ENCODE assay signal across 1 cellular context in the genomic region with DNA sequence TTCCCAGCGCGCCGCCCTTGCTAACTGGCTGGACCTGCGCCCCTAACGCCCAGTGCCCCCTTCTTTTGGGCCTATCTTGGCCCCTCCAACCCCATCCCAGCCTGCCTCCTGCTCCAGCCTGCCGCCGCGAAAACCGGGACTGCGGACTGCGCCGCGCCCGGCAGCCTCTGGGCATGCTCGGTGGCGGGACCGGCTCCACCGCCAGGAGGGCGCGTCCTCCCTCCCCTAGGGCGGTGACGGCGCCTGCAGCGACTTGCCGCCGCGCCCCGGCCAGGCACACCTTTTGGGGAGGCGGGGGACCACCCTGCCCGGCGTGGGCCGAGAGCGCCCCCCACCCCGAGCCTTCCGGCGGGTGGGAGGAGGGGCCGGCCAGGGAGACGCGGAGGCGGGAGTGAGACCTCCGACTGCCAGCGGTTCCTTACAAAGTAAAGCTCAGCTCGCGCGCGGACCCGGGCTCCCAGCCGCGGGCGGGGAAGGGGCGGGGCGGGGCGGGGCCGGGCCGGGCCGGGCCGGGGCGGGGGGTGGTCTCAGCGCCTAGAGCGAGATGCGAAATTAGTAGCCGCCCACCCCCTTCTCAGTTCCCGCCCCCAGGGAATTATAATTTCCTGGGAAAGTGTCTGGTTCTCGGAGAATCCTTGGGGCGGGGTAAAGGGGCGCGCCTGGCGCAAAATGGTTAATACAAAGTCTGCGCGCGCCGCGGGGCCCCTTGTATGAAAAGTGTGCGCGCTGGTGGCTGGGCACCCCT.
A peak's percentile ranks its signal among the peaks of the same experiment; 100 is the strongest.
TF ChIP-seq lines count a peak whose summit lies in the region.

No MANE protein-coding gene starts in this region.

TF ChIP-seq in HEK293, 187 proteins besides CTCF, POLR2A, EP300 and RAD21 (continued from another document and continues in another):
- TF ChIP-seq, protein P1, sequence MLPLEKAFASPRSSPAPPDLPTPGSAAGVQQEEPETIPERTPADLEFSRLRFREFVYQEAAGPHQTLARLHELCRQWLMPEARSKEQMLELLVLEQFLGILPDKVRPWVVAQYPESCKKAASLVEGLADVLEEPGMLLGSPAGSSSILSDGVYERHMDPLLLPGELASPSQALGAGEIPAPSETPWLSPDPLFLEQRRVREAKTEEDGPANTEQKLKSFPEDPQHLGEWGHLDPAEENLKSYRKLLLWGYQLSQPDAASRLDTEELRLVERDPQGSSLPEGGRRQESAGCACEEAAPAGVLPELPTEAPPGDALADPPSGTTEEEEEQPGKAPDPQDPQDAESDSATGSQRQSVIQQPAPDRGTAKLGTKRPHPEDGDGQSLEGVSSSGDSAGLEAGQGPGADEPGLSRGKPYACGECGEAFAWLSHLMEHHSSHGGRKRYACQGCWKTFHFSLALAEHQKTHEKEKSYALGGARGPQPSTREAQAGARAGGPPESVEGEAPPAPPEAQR (tag by site-specific recombination; IDR thresholded peaks at IDR 0.05) = no peak
- TF ChIP-seq ZNF473 (tag by site-specific recombination; IDR thresholded peaks at IDR 0.05) (no peak), ZNF366 (tag by site-specific recombination; conservative IDR thresholded peaks at IDR 0.05) (no peak), IKZF3 (tag by site-specific recombination; IDR thresholded peaks at IDR 0.05) (peak; percentile 84), ZNF16 (tag by site-specific recombination; IDR thresholded peaks at IDR 0.05; ENCODE audit: low read depth) (no peak), RBAK (tag by site-specific recombination; IDR thresholded peaks at IDR 0.05) (no peak), ZNF654 (tag by site-specific recombination; IDR thresholded peaks at IDR 0.05; ENCODE audit: low read depth) (no peak), ZNF426 (tag by site-specific recombination; IDR thresholded peaks at IDR 0.05) (no peak), KLF10 (tag by site-specific recombination; IDR thresholded peaks at IDR 0.05) (peak; percentile 93), ZNF19 (tag by site-specific recombination; IDR thresholded peaks at IDR 0.05; ENCODE audit: low read depth) (no peak), ZNF433 (tag by site-specific recombination; IDR thresholded peaks at IDR 0.05; ENCODE audit: low read depth) (no peak), ZNF571 (tag by site-specific recombination; IDR thresholded peaks at IDR 0.05) (no peak), ZNF2 (tag by site-specific recombination; IDR thresholded peaks at IDR 0.05) (0 out of 2 replicates have a peak, but pooled peaks have one; percentile 23), ZNF248 (tag by site-specific recombination; IDR thresholded peaks at IDR 0.05) (no peak), SP7 (tag by site-specific recombination; IDR thresholded peaks at IDR 0.05) (no peak; the same call in 1 of the 2 replicates), ZNF785 (tag by site-specific recombination; IDR thresholded peaks at IDR 0.05) (0 out of 2 replicates have a peak, but pooled peaks have one; percentile 1), ZFP41 (tag by site-specific recombination; IDR thresholded peaks at IDR 0.05; ENCODE audit: borderline replicate concordance) (no peak), ZNF155 (tag by site-specific recombination; IDR thresholded peaks at IDR 0.05) (no peak), HOXA7 (CRISPR knock-in tag; IDR thresholded peaks at IDR 0.05; ENCODE audit: borderline replicate concordance) (no peak), MYNN (tag by site-specific recombination; IDR thresholded peaks at IDR 0.05; ENCODE audit: borderline replicate concordance) (0 out of 2 replicates have a peak, but pooled peaks have one; percentile 6), SETDB1 (IDR thresholded peaks at IDR 0.05; ENCODE audit: insufficient read length, low read length) (no peak), ZNF501 (tag by site-specific recombination; IDR thresholded peaks at IDR 0.05) (peak; percentile 5), ZNF133 (tag by site-specific recombination; IDR thresholded peaks at IDR 0.05) (no peak), ZNF223 (tag by site-specific recombination; IDR thresholded peaks at IDR 0.05) (peak; percentile 69; the same call in 1 of the 2 replicates)
- TF ChIP-seq, protein P2, sequence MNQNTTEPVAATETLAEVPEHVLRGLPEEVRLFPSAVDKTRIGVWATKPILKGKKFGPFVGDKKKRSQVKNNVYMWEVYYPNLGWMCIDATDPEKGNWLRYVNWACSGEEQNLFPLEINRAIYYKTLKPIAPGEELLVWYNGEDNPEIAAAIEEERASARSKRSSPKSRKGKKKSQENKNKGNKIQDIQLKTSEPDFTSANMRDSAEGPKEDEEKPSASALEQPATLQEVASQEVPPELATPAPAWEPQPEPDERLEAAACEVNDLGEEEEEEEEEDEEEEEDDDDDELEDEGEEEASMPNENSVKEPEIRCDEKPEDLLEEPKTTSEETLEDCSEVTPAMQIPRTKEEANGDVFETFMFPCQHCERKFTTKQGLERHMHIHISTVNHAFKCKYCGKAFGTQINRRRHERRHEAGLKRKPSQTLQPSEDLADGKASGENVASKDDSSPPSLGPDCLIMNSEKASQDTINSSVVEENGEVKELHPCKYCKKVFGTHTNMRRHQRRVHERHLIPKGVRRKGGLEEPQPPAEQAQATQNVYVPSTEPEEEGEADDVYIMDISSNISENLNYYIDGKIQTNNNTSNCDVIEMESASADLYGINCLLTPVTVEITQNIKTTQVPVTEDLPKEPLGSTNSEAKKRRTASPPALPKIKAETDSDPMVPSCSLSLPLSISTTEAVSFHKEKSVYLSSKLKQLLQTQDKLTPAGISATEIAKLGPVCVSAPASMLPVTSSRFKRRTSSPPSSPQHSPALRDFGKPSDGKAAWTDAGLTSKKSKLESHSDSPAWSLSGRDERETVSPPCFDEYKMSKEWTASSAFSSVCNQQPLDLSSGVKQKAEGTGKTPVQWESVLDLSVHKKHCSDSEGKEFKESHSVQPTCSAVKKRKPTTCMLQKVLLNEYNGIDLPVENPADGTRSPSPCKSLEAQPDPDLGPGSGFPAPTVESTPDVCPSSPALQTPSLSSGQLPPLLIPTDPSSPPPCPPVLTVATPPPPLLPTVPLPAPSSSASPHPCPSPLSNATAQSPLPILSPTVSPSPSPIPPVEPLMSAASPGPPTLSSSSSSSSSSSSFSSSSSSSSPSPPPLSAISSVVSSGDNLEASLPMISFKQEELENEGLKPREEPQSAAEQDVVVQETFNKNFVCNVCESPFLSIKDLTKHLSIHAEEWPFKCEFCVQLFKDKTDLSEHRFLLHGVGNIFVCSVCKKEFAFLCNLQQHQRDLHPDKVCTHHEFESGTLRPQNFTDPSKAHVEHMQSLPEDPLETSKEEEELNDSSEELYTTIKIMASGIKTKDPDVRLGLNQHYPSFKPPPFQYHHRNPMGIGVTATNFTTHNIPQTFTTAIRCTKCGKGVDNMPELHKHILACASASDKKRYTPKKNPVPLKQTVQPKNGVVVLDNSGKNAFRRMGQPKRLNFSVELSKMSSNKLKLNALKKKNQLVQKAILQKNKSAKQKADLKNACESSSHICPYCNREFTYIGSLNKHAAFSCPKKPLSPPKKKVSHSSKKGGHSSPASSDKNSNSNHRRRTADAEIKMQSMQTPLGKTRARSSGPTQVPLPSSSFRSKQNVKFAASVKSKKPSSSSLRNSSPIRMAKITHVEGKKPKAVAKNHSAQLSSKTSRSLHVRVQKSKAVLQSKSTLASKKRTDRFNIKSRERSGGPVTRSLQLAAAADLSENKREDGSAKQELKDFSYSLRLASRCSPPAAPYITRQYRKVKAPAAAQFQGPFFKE (tag by site-specific recombination; IDR thresholded peaks at IDR 0.05; ENCODE audit: borderline replicate concordance) = no peak
- TF ChIP-seq, protein P3, sequence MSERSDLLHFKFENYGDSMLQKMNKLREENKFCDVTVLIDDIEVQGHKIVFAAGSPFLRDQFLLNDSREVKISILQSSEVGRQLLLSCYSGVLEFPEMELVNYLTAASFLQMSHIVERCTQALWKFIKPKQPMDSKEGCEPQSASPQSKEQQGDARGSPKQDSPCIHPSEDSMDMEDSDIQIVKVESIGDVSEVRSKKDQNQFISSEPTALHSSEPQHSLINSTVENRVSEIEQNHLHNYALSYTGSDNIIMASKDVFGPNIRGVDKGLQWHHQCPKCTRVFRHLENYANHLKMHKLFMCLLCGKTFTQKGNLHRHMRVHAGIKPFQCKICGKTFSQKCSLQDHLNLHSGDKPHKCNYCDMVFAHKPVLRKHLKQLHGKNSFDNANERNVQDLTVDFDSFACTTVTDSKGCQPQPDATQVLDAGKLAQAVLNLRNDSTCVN (tag by site-specific recombination; optimal IDR thresholded peaks at IDR 0.05) = peak; percentile 95
- TF ChIP-seq, protein P4, sequence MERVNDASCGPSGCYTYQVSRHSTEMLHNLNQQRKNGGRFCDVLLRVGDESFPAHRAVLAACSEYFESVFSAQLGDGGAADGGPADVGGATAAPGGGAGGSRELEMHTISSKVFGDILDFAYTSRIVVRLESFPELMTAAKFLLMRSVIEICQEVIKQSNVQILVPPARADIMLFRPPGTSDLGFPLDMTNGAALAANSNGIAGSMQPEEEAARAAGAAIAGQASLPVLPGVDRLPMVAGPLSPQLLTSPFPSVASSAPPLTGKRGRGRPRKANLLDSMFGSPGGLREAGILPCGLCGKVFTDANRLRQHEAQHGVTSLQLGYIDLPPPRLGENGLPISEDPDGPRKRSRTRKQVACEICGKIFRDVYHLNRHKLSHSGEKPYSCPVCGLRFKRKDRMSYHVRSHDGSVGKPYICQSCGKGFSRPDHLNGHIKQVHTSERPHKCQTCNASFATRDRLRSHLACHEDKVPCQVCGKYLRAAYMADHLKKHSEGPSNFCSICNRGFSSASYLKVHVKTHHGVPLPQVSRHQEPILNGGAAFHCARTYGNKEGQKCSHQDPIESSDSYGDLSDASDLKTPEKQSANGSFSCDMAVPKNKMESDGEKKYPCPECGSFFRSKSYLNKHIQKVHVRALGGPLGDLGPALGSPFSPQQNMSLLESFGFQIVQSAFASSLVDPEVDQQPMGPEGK (tag by site-specific recombination; IDR thresholded peaks at IDR 0.05) = peak; percentile 74
- TF ChIP-seq, protein P5, sequence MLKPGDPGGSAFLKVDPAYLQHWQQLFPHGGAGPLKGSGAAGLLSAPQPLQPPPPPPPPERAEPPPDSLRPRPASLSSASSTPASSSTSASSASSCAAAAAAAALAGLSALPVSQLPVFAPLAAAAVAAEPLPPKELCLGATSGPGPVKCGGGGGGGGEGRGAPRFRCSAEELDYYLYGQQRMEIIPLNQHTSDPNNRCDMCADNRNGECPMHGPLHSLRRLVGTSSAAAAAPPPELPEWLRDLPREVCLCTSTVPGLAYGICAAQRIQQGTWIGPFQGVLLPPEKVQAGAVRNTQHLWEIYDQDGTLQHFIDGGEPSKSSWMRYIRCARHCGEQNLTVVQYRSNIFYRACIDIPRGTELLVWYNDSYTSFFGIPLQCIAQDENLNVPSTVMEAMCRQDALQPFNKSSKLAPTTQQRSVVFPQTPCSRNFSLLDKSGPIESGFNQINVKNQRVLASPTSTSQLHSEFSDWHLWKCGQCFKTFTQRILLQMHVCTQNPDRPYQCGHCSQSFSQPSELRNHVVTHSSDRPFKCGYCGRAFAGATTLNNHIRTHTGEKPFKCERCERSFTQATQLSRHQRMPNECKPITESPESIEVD (tag by site-specific recombination; IDR thresholded peaks at IDR 0.05) = no peak
- TF ChIP-seq, protein P6, sequence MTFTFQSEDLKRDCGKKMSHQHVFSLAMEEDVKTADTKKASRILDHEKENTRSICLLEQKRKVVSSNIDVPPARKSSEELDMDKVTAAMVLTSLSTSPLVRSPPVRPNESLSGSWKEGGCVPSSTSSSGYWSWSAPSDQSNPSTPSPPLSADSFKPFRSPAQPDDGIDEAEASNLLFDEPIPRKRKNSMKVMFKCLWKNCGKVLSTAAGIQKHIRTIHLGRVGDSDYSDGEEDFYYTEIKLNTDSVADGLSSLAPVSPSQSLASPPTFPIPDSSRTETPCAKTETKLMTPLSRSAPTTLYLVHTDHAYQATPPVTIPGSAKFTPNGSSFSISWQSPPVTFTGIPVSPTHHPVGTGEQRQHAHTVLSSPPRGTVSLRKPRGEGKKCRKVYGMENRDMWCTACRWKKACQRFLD (tag by site-specific recombination; IDR thresholded peaks at IDR 0.05) = no peak
- TF ChIP-seq, protein P7, sequence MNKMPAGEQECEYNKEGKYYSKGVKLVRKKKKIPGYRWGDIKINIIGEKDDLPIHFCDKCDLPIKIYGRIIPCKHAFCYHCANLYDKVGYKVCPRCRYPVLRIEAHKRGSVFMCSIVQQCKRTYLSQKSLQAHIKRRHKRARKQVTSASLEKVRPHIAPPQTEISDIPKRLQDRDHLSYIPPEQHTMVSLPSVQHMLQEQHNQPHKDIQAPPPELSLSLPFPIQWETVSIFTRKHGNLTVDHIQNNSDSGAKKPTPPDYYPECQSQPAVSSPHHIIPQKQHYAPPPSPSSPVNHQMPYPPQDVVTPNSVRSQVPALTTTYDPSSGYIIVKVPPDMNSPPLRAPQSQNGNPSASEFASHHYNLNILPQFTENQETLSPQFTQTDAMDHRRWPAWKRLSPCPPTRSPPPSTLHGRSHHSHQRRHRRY (tag by site-specific recombination; IDR thresholded peaks at IDR 0.05) = 0 out of 2 replicates have a peak, but pooled peaks have one; percentile 3
- TF ChIP-seq, protein P8, sequence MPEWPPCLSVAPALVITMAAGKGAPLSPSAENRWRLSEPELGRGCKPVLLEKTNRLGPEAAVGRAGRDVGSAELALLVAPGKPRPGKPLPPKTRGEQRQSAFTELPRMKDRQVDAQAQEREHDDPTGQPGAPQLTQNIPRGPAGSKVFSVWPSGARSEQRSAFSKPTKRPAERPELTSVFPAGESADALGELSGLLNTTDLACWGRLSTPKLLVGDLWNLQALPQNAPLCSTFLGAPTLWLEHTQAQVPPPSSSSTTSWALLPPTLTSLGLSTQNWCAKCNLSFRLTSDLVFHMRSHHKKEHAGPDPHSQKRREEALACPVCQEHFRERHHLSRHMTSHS (tag by site-specific recombination; IDR thresholded peaks at IDR 0.05) = no peak
- TF ChIP-seq, protein P9, sequence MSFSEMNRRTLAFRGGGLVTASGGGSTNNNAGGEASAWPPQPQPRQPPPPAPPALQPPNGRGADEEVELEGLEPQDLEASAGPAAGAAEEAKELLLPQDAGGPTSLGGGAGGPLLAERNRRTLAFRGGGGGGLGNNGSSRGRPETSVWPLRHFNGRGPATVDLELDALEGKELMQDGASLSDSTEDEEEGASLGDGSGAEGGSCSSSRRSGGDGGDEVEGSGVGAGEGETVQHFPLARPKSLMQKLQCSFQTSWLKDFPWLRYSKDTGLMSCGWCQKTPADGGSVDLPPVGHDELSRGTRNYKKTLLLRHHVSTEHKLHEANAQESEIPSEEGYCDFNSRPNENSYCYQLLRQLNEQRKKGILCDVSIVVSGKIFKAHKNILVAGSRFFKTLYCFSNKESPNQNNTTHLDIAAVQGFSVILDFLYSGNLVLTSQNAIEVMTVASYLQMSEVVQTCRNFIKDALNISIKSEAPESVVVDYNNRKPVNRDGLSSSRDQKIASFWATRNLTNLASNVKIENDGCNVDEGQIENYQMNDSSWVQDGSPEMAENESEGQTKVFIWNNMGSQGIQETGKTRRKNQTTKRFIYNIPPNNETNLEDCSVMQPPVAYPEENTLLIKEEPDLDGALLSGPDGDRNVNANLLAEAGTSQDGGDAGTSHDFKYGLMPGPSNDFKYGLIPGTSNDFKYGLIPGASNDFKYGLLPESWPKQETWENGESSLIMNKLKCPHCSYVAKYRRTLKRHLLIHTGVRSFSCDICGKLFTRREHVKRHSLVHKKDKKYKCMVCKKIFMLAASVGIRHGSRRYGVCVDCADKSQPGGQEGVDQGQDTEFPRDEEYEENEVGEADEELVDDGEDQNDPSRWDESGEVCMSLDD (tag by site-specific recombination; IDR thresholded peaks at IDR 0.05) = no peak; the same call in 1 of the 2 replicates
- TF ChIP-seq, protein P10, sequence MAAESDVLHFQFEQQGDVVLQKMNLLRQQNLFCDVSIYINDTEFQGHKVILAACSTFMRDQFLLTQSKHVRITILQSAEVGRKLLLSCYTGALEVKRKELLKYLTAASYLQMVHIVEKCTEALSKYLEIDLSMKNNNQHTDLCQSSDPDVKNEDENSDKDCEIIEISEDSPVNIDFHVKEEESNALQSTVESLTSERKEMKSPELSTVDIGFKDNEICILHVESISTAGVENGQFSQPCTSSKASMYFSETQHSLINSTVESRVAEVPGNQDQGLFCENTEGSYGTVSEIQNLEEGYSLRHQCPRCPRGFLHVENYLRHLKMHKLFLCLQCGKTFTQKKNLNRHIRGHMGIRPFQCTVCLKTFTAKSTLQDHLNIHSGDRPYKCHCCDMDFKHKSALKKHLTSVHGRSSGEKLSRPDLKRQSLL (tag by site-specific recombination; IDR thresholded peaks at IDR 0.05) = peak; percentile 66; the same call in 1 of the 2 replicates
